Comparison of ENCODE assay signal across 16 cellular contexts in genomic region chr3:28476764-28477163, GRCh38.
"Had no signal": no experiment of that assay in that cellular context is flagged by ENCODE, and none has a peak within 500 bp of the region (broad histone marks: within the 10 kb centered on the region; RNA-seq: fewer than 3 reads in every experiment).

No MANE protein-coding gene starts in this region.

- H3K9me3 ChIP-seq: colonic mucosa, esophagus squamous epithelium, gastrocnemius medialis, left lung, mucosa of descending colon had no signal

- H3K4me1 ChIP-seq: colonic mucosa, esophagus squamous epithelium, gastrocnemius medialis, heart right ventricle, left lung, lower lobe of right lung had no signal

- H3K36me3 ChIP-seq: colonic mucosa, esophagus squamous epithelium, gastrocnemius medialis, left lung, lower lobe of right lung had no signal

- H3K27me3 ChIP-seq: colonic mucosa, esophagus squamous epithelium, gastrocnemius medialis, heart right ventricle, left lung had no signal

- H3K4me3 ChIP-seq: colonic mucosa, esophagus squamous epithelium, gastrocnemius medialis, heart right ventricle, left lung, lower lobe of right lung, mucosa of descending colon had no signal

- H3K27ac ChIP-seq: colonic mucosa, epithelial cell of prostate, esophagus squamous epithelium, gastrocnemius medialis, heart right ventricle, left lung, lower lobe of right lung had no signal

- DNase-seq: colonic mucosa; cortex of kidney; effector CD8-positive, alpha-beta T cell; effector memory CD8-positive, alpha-beta T cell; endodermal cell; esophagus squamous epithelium; gastrocnemius medialis; glutamatergic neuron; heart right ventricle; left cardiac atrium; left lung; left ventricle myocardium superior; lower lobe of right lung; mucosa of descending colon; naive B cell had no signal
